In genomic region chr17:21043296-21044232, GRCh38 we compare ENCODE assay signal across 8 cellular contexts. TPM values are rescaled to one million over a fixed set of nuclear protein-coding genes. Genes with fewer than 3 reads are reported as not detected.
DNase-seq lines count a peak whose midpoint lies in the region; ATAC-seq, FAIRE-seq and TF ChIP-seq lines count a peak whose summit lies in the region.

No MANE protein-coding gene starts in this region.

- WGBS in GM12878 (ENCODE audit: insufficient coverage, insufficient replicate concordance, low lambda C conversion rate, missing lambda C conversion rate) = 2% methylated on average over 46 of the region's 50 CpGs

- no peaks in the 10 kb centered on the region for H3K9me3 ChIP-seq in GM12878 (replicated peaks; ENCODE audit: control insufficient read depth, insufficient read depth, low read length)

- ATAC-seq in HG02763 (IDR thresholded peaks at IDR 0.05; ENCODE audit: unreplicated experiment) (peak; percentile 82), GM12878 (peak; percentile 90)

- peak; percentile 77 to 84 (median 79) for TF ChIP-seq CTCF in GM12878 (IDR thresholded peaks at IDR 0.05 in 2 of 3, conservative IDR thresholded peaks at IDR 0.05 in 1 of 3; ENCODE audit: control insufficient read depth in 2 of 3, extremely low read depth in 1 of 3, insufficient read depth in 1 of 3, low read depth in 3 of 3, low read length in 3 of 3)

- H2AFZ ChIP-seq in GM12878 (ENCODE audit: control insufficient read depth, low read depth, low read length) = peak overlapping the region; percentile 71

- peaks cover 39% of the 10 kb centered on the region for H3K79me2 ChIP-seq in GM12878 (ENCODE audit: control insufficient read depth, insufficient read depth, low read length)

- peaks cover 6% of the 10 kb centered on the region; the same call in 1 of the 2 replicates for H4K20me1 ChIP-seq in GM12878 (ENCODE audit: control insufficient read depth, insufficient read depth)

- DNase-seq in GM12892 (ENCODE audit: insufficient read length) (no peak), NCI-H1436 treated with DMSO at 0.1 percent for 48 hours (lab: John Stamatoyannopoulos, UW) (peak; percentile 96), T-helper 2 cell (peak; percentile 94 to 99 (median 95)), GM12878 (ENCODE audit: low read depth, low spot score) (peak; percentile 84), frontal cortex (ENCODE audit: low spot score in 2 of 2) (no peak)

- H3K4me3 ChIP-seq in GM12878 (peak overlapping the region; percentile 61; the same call in 1 of the 2 replicates), iPS-11a (ENCODE audit: low read depth, low read length) (peak overlapping the region; percentile 43), skin epidermis (peak overlapping the region; percentile 34 to 99 (median 58))

- in situ Hi-C loops in GM12878 (cut with MboI) = no loop called here

- H3K9ac ChIP-seq in GM12878 (ENCODE audit: control insufficient read depth, insufficient read depth, low read length) = peak overlapping the region; percentile 86

- CTCF ChIA-PET in GM12878 (lab: Yijun Ruan, JAX) = interaction anchor here (0.8 to 2.7 kb wide), 21 partner anchors 9 to 470 kb away, joined by 3 to 32 read pairs (median 4); no protein-coding TSS in a partner anchor

- FAIRE-seq in GM12892 (lab: Jason Lieb, UNC) (no peak), GM12878 (lab: Jason Lieb, UNC) (peak; percentile 49), frontal cortex (lab: Jason Lieb, UNC) (no peak)

- intact Hi-C loops in GM12878 (cut with micrococcal nuclease; ENCODE audit: unreplicated experiment) = loop anchor here (1.0 to 5.0 kb wide), 3 partner anchors 10 to 244 kb away; partner anchors contain the start of gene TMEM11

- peak; percentile 10 to 53; a peak in 2 of 4 replicates for TF ChIP-seq EP300 in GM12878 (IDR thresholded peaks at IDR 0.05; ENCODE audit: borderline replicate concordance in 1 of 2, control insufficient read depth in 1 of 2, low read depth in 2 of 2, low read length in 2 of 2)

- POLR2A ChIA-PET in GM12878 (lab: Charles Lee) = interaction anchor here (0.5 to 5.0 kb wide), 11 partner anchors 9 to 243 kb away, joined by 3 to 41 read pairs (median 5); partner anchors contain the start of gene DHRS7B

- peaks cover 12% of the 10 kb centered on the region for H3K4me1 ChIP-seq in GM12878 (ENCODE audit: control insufficient read depth, insufficient read depth, low read length)

- TF ChIP-seq POLR2A in GM12892 (IDR thresholded peaks at IDR 0.05; ENCODE audit: low read depth, low read length) (peak; percentile 66; the same call in 1 of the 2 replicates), GM12878 (IDR thresholded peaks at IDR 0.05; ENCODE audit: low read depth, low read length) (peak; percentile 82)

- H3K27me3 ChIP-seq in GM12878 (replicated peaks in 1 of 2; ENCODE audit: control insufficient read depth in 2 of 2, insufficient read depth in 2 of 2, low read length in 1 of 2) = no peaks in the 10 kb centered on the region

- H3K36me3 ChIP-seq in GM12878 (ENCODE audit: control insufficient read depth in 2 of 2, insufficient read depth in 2 of 2, low read length in 1 of 2) = peaks cover 0 to 2% of the 10 kb centered on the region in 2 experiments; a peak in 1 of 4 replicates

- TF ChIP-seq RAD21 in GM12878 (IDR thresholded peaks at IDR 0.05; ENCODE audit: insufficient read depth, low read depth, low read length) = peak; percentile 34; the same call in 1 of the 2 replicates

- TSS peak; percentile 82 for BruUV-seq in GM12878 (replicated peaks; lab: Mats Ljungman, UMichigan)

- peak overlapping the region; percentile 93 for H3K27ac ChIP-seq in GM12878 (ENCODE audit: control insufficient read depth, insufficient read depth)
- peak overlapping the region; percentile 23 to 100 (median 94) for H3K27ac ChIP-seq in skin epidermis

- RAD21 ChIA-PET in GM12878 (lab: Charles Lee; ENCODE audit: unreplicated experiment) = interaction anchor here (0.6 to 2.7 kb wide), 13 partner anchors 9 to 888 kb away, joined by 3 to 22 read pairs (median 4); no protein-coding TSS in a partner anchor

- SMC1A ChIA-PET in GM12878 (lab: Charles Lee; ENCODE audit: uncharacterized antibody, unreplicated experiment) = interaction anchor here (0.6 to 2.4 kb wide), 11 partner anchors 9 to 245 kb away, joined by 3 to 25 read pairs (median 4); no protein-coding TSS in a partner anchor

- H3K4me2 ChIP-seq in GM12878 (ENCODE audit: control insufficient read depth, insufficient read depth) = peak overlapping the region; percentile 86

TF ChIP-seq in GM12878, 131 proteins besides CTCF, POLR2A, EP300 and RAD21 (continues in another document):
- peak; percentile 65 for TF ChIP-seq NR2F1 (conservative IDR thresholded peaks at IDR 0.05)
- TF ChIP-seq POLR2AphosphoS2 (IDR thresholded peaks at IDR 0.05; ENCODE audit: low read depth, low read length) = no peak
- TF ChIP-seq ZZZ3 (IDR thresholded peaks at IDR 0.05; ENCODE audit: control insufficient read depth, insufficient read length, low read depth) = no peak
- peak; percentile 81 for TF ChIP-seq MEF2B (IDR thresholded peaks at IDR 0.05; ENCODE audit: partially characterized antibody, poor library complexity, severe bottlenecking)
- no peak for TF ChIP-seq E2F8 (IDR thresholded peaks at IDR 0.05; ENCODE audit: low read depth, partially characterized antibody)
- no peak for TF ChIP-seq BRCA1 (IDR thresholded peaks at IDR 0.05; ENCODE audit: low read depth, low read length)
- peak; percentile 84 for TF ChIP-seq MLLT1 (IDR thresholded peaks at IDR 0.05)
- no peak for TF ChIP-seq CHD2 (IDR thresholded peaks at IDR 0.05; ENCODE audit: borderline replicate concordance, low read depth, low read length)
- no peak for TF ChIP-seq KAT2A (conservative IDR thresholded peaks at IDR 0.05; ENCODE audit: control insufficient read depth, low read depth, low read length)

RNA-seq across cellular contexts. Expression of gene USP22, which starts 0.8 kb away (rescaled TPM):
- polyA plus RNA-seq in GM12892 (2012; ENCODE audit: missing spikeins) = 48.8 TPM
- total RNA-seq in GM12878 (2013; cell fraction: nucleolus; rRNA removed) = 204 and 220 TPM in 2 replicates
- total RNA-seq in GM12878 (2014; rRNA removed) = 130 and 140 TPM in 2 replicates
- 78.0 and 82.1 TPM in 2 replicates for total RNA-seq in GM12878 (2014; rRNA removed; fragmentation: Illumina TruSeq; extraction: Trizol)
- 200 and 218 TPM in 2 replicates for total RNA-seq in GM12878 (2021)
- 71.5 TPM for polyA plus RNA-seq in GM12878 (2011; ENCODE audit: low read depth)
- polyA plus RNA-seq in GM12878 (2011; rRNA removed) = 62.7 and 113 TPM in 2 replicates
- 98.3 and 104 TPM in 2 replicates for polyA plus RNA-seq in GM12878 (2011; cell fraction: cytosol; rRNA removed)
- polyA plus RNA-seq in GM12878 (2011; cell fraction: nucleus; rRNA removed) = 131 and 163 TPM in 2 replicates
- polyA plus RNA-seq in GM12878 (2012) = 62.2 and 71.3 TPM in 2 replicates
- polyA plus RNA-seq in GM12878 (2014; fragmentation: Illumina TruSeq; extraction: Trizol) = 101 and 114 TPM in 2 replicates
- polyA plus RNA-seq in GM12878 (2014; fragmentation: Nextera tagmentation; extraction: Ambion mirVana) = 10 to 100 TPM; 10.8 to 11.6 TPM
- 106 and 116 TPM in 2 replicates for polyA plus RNA-seq in GM12878 (2014; rRNA removed)
- polyA plus RNA-seq in GM12878 (2016; fragmentation: Nextera tagmentation; extraction: Ambion mirVana) = 10 to 100 TPM; 85.6 to 91.9 TPM
- polyA minus RNA-seq in GM12878 (2011; rRNA and poly(A)+ RNA removed) = 147 and 182 TPM in 2 replicates
- 69.5 and 91.4 TPM in 2 replicates for polyA minus RNA-seq in GM12878 (2011; cell fraction: cytosol; rRNA and poly(A)+ RNA removed)
- polyA minus RNA-seq in GM12878 (2011; cell fraction: nucleus; rRNA and poly(A)+ RNA removed) = 50.4 and 99.9 TPM in 2 replicates
- 378 TPM for total RNA-seq in frontal cortex

Comparison
In these comparisons a context has a peak if more than half of its experiments do, and no peak if none do; other contexts are left out.
1. DNase-seq: peak in NCI-H1436 treated with DMSO at 0.1 percent for 48 hours (single experiment), T-helper 2 cell (5 of 5) and GM12878 (single experiment); none in GM12892 (single experiment) and frontal cortex (0 of 2).
2. Peak in every context shown above with its lines, with median percentiles within 50 percentile points of each other: H3K4me3 ChIP-seq.